ENCODE assay signal across 8 cellular contexts in the genomic region with DNA sequence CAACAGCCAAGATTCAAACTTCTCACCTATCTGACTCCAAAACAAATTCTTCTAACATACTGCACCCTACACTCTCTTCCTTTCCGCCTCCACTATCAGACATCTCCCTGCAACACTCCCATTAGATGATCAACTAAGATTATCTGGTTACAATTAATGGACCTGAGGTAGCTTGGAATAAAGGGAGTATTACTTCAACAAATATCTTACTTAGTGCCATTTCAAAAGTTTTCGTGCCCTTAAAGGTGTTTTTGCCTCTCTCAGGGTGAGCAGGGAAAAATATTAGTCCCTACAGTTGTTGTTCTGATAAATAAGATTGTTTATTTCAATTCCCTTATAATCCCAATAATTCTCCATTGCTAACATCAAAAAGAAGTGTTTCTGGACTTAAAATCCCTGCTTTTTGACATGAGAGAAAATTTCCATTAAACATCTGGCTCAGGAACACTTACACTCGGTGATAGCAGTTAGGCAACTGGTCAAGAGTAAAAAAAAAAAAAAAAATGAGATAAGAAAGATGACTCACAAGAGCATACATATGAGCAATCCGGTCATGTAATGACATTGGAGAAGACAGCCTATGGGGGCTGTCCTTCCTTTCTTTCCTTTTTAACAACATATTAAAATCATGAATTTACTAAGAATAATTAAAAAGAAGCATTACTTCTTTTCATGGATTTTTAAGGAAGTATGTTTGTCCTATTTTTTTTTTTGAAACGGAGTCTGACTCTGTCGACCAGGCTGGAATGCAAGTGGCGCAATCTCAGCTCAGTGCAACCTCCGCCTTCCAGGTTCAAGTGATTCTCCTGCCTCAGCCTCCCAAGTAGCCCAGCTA. TPM values are rescaled to one million over a fixed set of nuclear protein-coding genes. Genes with fewer than 3 reads are reported as not detected.
A peak's percentile ranks its signal among the peaks of the same experiment; 100 is the strongest.
DNase-seq lines count a peak whose midpoint lies in the region; ATAC-seq lines count a peak whose summit lies in the region.

No MANE protein-coding gene starts in this region.

- no peak overlapping the region for H3K4me3 Mint-ChIP-seq in activated CD4-positive, alpha-beta T cell treated with anti-CD3 and anti-CD28 coated beads, Interleukin-2, amount 10 ng/mL, durations not matched to agents 24 days and 14 days
- peak overlapping the region; percentile 33 for H3K4me3 Mint-ChIP-seq in T-helper 17 cell
- no peak overlapping the region for H3K4me3 Mint-ChIP-seq in activated naive CD4-positive, alpha-beta T cell treated with anti-CD3 and anti-CD28 coated beads, Interleukin-2, amount 10 ng/mL, durations not matched to agents 7 days and 5 days

- no peak for ATAC-seq in T-helper 17 cell
- peak; percentile 94 to 97 for ATAC-seq in left cardiac atrium
- ATAC-seq in stimulated activated naive CD8-positive, alpha-beta T cell treated with anti-CD3 and anti-CD28 coated beads, Interleukin-15, Interleukin-2, amounts not matched to agents 100 U/mL and 50 U/mL, for 24 hours: peak; percentile 38

- H3K27ac Mint-ChIP-seq in activated CD4-positive, alpha-beta T cell treated with anti-CD3 and anti-CD28 coated beads, Interleukin-2, amount 10 ng/mL, durations not matched to agents 24 days and 14 days: peak overlapping the region; percentile 23
- H3K27ac Mint-ChIP-seq in T-helper 17 cell: peak overlapping the region; percentile 16
- H3K27ac Mint-ChIP-seq in activated naive CD4-positive, alpha-beta T cell treated with anti-CD3 and anti-CD28 coated beads, Interleukin-2, amount 10 ng/mL, durations not matched to agents 7 days and 5 days: no peak overlapping the region

- no peaks in the 10 kb centered on the region for H3K9me3 Mint-ChIP-seq in activated CD4-positive, alpha-beta T cell treated with anti-CD3 and anti-CD28 coated beads, Interleukin-2, amount 10 ng/mL, durations not matched to agents 24 days and 14 days
- H3K9me3 Mint-ChIP-seq in activated naive CD4-positive, alpha-beta T cell treated with anti-CD3 and anti-CD28 coated beads, Interleukin-2, amount 10 ng/mL, durations not matched to agents 7 days and 5 days: peaks cover 3% of the 10 kb centered on the region

- DNase-seq in activated CD4-positive, alpha-beta T cell treated with anti-CD3 and anti-CD28 coated beads, Interleukin-2, amount 10 ng/mL, durations not matched to agents 24 days and 14 days: no peak
- DNase-seq in activated CD4-positive, alpha-beta T cell treated with anti-CD3 and anti-CD28 coated beads for 1 hour: no peak
- DNase-seq in T-helper 17 cell (no peak), left cardiac atrium (no peak), DMS79 (lab: John Stamatoyannopoulos, UW) (no peak)
- DNase-seq in stimulated activated naive CD8-positive, alpha-beta T cell treated with anti-CD3 and anti-CD28 coated beads, Interleukin-15, Interleukin-2, amounts not matched to agents 100 U/mL and 50 U/mL, for 24 hours: no peak
- no peak for DNase-seq in activated naive CD4-positive, alpha-beta T cell treated with anti-CD3 and anti-CD28 coated beads, Interleukin-2, amount 10 ng/mL, durations not matched to agents 7 days and 5 days
- DNase-seq in stimulated activated CD4-positive, alpha-beta T cell treated with anti-CD3 and anti-CD28 coated beads, Interleukin-12 subunit alpha, Interleukin-12 subunit beta, amount 100 ng/mL, for 4 hours: no peak

- intact Hi-C loops in activated CD4-positive, alpha-beta T cell treated with anti-CD3 and anti-CD28 coated beads, Interleukin-2, amount 10 ng/mL, durations not matched to agents 24 days and 14 days (cut with micrococcal nuclease): no loop called here
- intact Hi-C loops in left cardiac atrium (cut with DNase I): no loop called here

- H3K4me1 Mint-ChIP-seq in activated CD4-positive, alpha-beta T cell treated with anti-CD3 and anti-CD28 coated beads, Interleukin-2, amount 10 ng/mL, durations not matched to agents 24 days and 14 days: peaks cover 52% of the 10 kb centered on the region
- H3K4me1 Mint-ChIP-seq in T-helper 17 cell: peaks cover 47% of the 10 kb centered on the region
- H3K4me1 Mint-ChIP-seq in activated naive CD4-positive, alpha-beta T cell treated with anti-CD3 and anti-CD28 coated beads, Interleukin-2, amount 10 ng/mL, durations not matched to agents 7 days and 5 days: peaks cover 59% of the 10 kb centered on the region

- no peaks in the 10 kb centered on the region for H3K9me3 ChIP-seq in T-helper 17 cell (ENCODE audit: control insufficient read depth, low read length, poor library complexity, severe bottlenecking)

- peaks cover 46% of the 10 kb centered on the region for H3K36me3 Mint-ChIP-seq in activated CD4-positive, alpha-beta T cell treated with anti-CD3 and anti-CD28 coated beads, Interleukin-2, amount 10 ng/mL, durations not matched to agents 24 days and 14 days (ENCODE audit: low read depth)
- H3K36me3 Mint-ChIP-seq in T-helper 17 cell (ENCODE audit: low read depth): no peaks in the 10 kb centered on the region
- peaks cover 52% of the 10 kb centered on the region for H3K36me3 Mint-ChIP-seq in activated naive CD4-positive, alpha-beta T cell treated with anti-CD3 and anti-CD28 coated beads, Interleukin-2, amount 10 ng/mL, durations not matched to agents 7 days and 5 days

- CTCF ChIA-PET in activated naive CD4-positive, alpha-beta T cell treated with anti-CD3 and anti-CD28 coated beads, Interleukin-2, amount 10 ng/mL, durations not matched to agents 7 days and 5 days (lab: Charles Lee): interaction anchor here (0.8 to 0.9 kb wide), 2 partner anchors 19 to 46 kb away, joined by 3 to 5 read pairs; no protein-coding TSS in a partner anchor

- no peaks in the 10 kb centered on the region for H3K27me3 Mint-ChIP-seq in activated CD4-positive, alpha-beta T cell treated with anti-CD3 and anti-CD28 coated beads, Interleukin-2, amount 10 ng/mL, durations not matched to agents 24 days and 14 days
- H3K27me3 Mint-ChIP-seq in T-helper 17 cell: no peaks in the 10 kb centered on the region
- H3K27me3 Mint-ChIP-seq in activated naive CD4-positive, alpha-beta T cell treated with anti-CD3 and anti-CD28 coated beads, Interleukin-2, amount 10 ng/mL, durations not matched to agents 7 days and 5 days: no peaks in the 10 kb centered on the region

RNA-seq across cellular contexts. Expression of gene RSBN1, which starts 7.6 kb away (rescaled TPM):
- 20.9 and 21.5 TPM in 2 replicates for total RNA-seq in activated CD4-positive, alpha-beta T cell treated with anti-CD3 and anti-CD28 coated beads, Interleukin-2, amount 10 ng/mL, durations not matched to agents 24 days and 14 days
- 10 to 100 TPM; 40.1 to 45.8 TPM for total RNA-seq in T-helper 17 cell
- 10 to 100 TPM in 1 of 2 donors, 1 to 10 TPM in 1; 8.1 to 12.8 TPM for total RNA-seq in left cardiac atrium

RNA-seq across cellular contexts. Expression of gene PHTF1, which starts 45.4 kb away (rescaled TPM):
- total RNA-seq in activated CD4-positive, alpha-beta T cell treated with anti-CD3 and anti-CD28 coated beads, Interleukin-2, amount 10 ng/mL, durations not matched to agents 24 days and 14 days: 15.6 and 19.2 TPM in 2 replicates
- total RNA-seq in T-helper 17 cell: 10 to 100 TPM; 14.7 to 17.9 TPM
- 1 to 10 TPM; 8.3 to 9.2 TPM for total RNA-seq in left cardiac atrium
